ENCODE assay signal across 21 cellular contexts in the genomic region with DNA sequence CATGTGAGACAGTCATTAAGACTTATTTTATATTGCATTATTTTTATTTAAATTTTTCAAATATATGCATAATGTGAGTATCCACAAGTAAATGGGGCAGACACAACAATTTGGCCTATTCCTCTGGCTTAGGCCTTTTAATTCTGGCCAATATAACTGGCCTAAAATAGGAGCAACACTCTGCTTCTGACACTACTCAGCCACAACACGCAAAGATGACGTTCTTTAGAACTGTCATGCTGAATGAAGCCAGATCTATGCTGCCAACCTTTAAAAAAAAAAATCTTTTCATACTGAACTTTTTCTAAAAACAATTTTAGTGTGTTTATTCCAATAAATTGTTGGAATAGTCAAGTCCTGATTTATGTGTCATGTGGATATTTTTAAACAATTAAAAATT.
DNase-seq lines count a peak whose midpoint lies in the region; ATAC-seq and TF ChIP-seq lines count a peak whose summit lies in the region.
"Had no signal": no experiment of that assay in that cellular context is flagged by ENCODE, and none has a peak within 500 bp of the region (broad histone marks: within the 10 kb centered on the region; RNA-seq: fewer than 3 reads in every experiment).

No MANE protein-coding gene starts in this region.

- H3K9me3 ChIP-seq in right atrium auricular region: no peaks in the 10 kb centered on the region

- no peak for DNase-seq in Right ventricle myocardium inferior (ENCODE audit: missing footprints)
- no peak for DNase-seq in cardiac septum (ENCODE audit: low spot score)
- DNase-seq in Right ventricle myocardium superior: no peak
- no peak for DNase-seq in right atrium auricular region (ENCODE audit: low spot score)
- DNase-seq in amniotic stem cell (lab: John Stamatoyannopoulos, UW): no peak
- DNase-seq in midbrain (lab: John Stamatoyannopoulos, UW): no peak
- DNase-seq: ACHN; Calu3; CD8-positive, alpha-beta memory T cell; DMS153; Karpas-422; NCI-H1417; NCI-H1694 treated with DMSO at 0.1 percent for 48 hours; NCI-H446; NCI-H526; SHP77 treated with DMSO at 0.1 percent for 48 hours had no signal

- peaks cover 0 to 10% of the 10 kb centered on the region in 2 donors for H3K4me1 ChIP-seq in right atrium auricular region

- ATAC-seq in Right ventricle myocardium inferior (peak; percentile 72), Right ventricle myocardium superior (ENCODE audit: poor library complexity) (peak; percentile 94), HG03159 (IDR thresholded peaks at IDR 0.05; ENCODE audit: unreplicated experiment) (no peak), HG03175 (IDR thresholded peaks at IDR 0.05; ENCODE audit: unreplicated experiment) (no peak)

- no peaks in the 10 kb centered on the region for H3K27me3 ChIP-seq in right atrium auricular region

- no peaks in the 10 kb centered on the region for H3K36me3 ChIP-seq in right atrium auricular region

- intact Hi-C loops in Right ventricle myocardium inferior (cut with DNase I): no loop called here
- intact Hi-C loops in cardiac septum (cut with DNase I): no loop called here
- intact Hi-C loops in Right ventricle myocardium superior (cut with DNase I): no loop called here

- H3K4me3 ChIP-seq in right atrium auricular region: no peak overlapping the region
- H3K4me3 ChIP-seq: SK-N-MC had no signal

- H3K27ac ChIP-seq in right atrium auricular region: peak overlapping the region; percentile 12 to 63
- H3K27ac ChIP-seq: 22Rv1, C4-2B, SK-N-MC had no signal

- TF ChIP-seq CTCF in right atrium auricular region (IDR thresholded peaks at IDR 0.05): no peak

Comparison
In these comparisons a context has a peak if more than half of its experiments do, and no peak if none do; other contexts are left out.
1. ATAC-seq: peak in Right ventricle myocardium inferior (single experiment) and Right ventricle myocardium superior (single experiment); none in HG03159 (single experiment) and HG03175 (single experiment).